Comparison of ENCODE assay signal across 19 cellular contexts in the genomic region with DNA sequence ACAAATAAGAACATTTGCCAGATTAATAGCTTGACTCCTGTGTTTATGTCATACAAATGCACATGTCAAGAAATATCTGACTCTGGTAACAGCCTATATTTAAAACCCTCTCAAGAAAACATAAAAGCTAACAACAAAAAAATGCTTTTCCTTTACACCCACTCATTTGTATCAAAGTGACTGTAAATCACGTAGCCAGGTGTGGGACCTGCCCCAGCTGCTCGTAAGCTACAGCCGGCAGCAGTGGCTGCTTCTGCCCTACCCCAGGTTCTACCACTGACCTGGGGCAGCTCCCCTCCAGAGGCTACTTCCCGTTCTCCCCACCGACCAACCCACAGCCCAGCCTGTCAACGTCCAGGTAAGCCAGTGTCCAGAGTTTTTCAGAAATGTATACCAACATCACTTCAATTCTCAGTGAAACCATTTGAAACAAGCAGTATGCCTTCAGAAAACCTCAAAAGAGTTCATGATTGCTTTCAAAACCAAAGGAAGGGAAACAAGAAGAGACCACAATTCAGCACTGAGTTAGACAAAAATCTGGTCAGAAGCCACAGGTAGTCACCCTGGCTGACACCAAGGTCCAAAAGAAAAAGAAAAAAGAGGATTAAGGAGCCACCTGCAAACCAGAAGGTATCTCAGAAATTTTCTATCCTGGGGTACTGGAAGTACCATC. TPM values are rescaled to one million over a fixed set of nuclear protein-coding genes. Genes with fewer than 3 reads are reported as not detected.
DNase-seq lines count a peak whose midpoint lies in the region; ATAC-seq and TF ChIP-seq lines count a peak whose summit lies in the region.
"Had no signal": no experiment of that assay in that cellular context is flagged by ENCODE, and none has a peak within 500 bp of the region (broad histone marks: within the 10 kb centered on the region; RNA-seq: fewer than 3 reads in every experiment).

No MANE protein-coding gene starts in this region.

- H3K4me3 ChIP-seq in GM06990 (replicated peaks; ENCODE audit: low read depth, low read length) = no peak overlapping the region
- no peak overlapping the region for H3K4me3 ChIP-seq in effector memory CD4-positive, alpha-beta T cell (ENCODE audit: insufficient read depth, low read depth, low read length, poor library complexity, severe bottlenecking)
- H3K4me3 ChIP-seq: BLaER1, MG63 had no signal

- peaks cover 22% of the 10 kb centered on the region for H3K4me1 Mint-ChIP-seq in activated CD4-positive, alpha-beta memory T cell treated with anti-CD3 and anti-CD28 coated beads, Interleukin-2, amount 10 ng/mL, durations not matched to agents 7 days and 5 days
- H3K4me1 Mint-ChIP-seq: activated B cell treated with CpG ODN at 0.5 μM for 24 hours had no signal

- peak overlapping the region; percentile 50 for H3K27ac Mint-ChIP-seq in activated CD4-positive, alpha-beta memory T cell treated with anti-CD3 and anti-CD28 coated beads, Interleukin-2, amount 10 ng/mL, durations not matched to agents 7 days and 5 days
- H3K27ac Mint-ChIP-seq: activated B cell treated with CpG ODN at 0.5 μM for 24 hours, progenitor cell of endocrine pancreas had no signal

- H3K27me3 ChIP-seq in GM06990 (replicated peaks; ENCODE audit: control insufficient read depth, insufficient read depth, low read length) = no peaks in the 10 kb centered on the region
- H3K27me3 ChIP-seq in effector memory CD4-positive, alpha-beta T cell (replicated peaks; ENCODE audit: control insufficient read depth, insufficient read depth, low read length, poor library complexity, severe bottlenecking) = no peaks in the 10 kb centered on the region
- H3K27me3 ChIP-seq: BLaER1, MG63 had no signal

- POLR2A ChIA-PET in activated CD4-positive, alpha-beta memory T cell treated with anti-CD3 and anti-CD28 coated beads, Interleukin-2, amount 10 ng/mL, durations not matched to agents 7 days and 5 days (lab: Charles Lee) = interaction anchor here (0.6 to 0.8 kb wide), 2 partner anchors 114 to 1047 kb away, joined by 3 read pairs; no protein-coding TSS in a partner anchor

- CTCF ChIA-PET in activated CD4-positive, alpha-beta memory T cell treated with anti-CD3 and anti-CD28 coated beads, Interleukin-2, amount 10 ng/mL, durations not matched to agents 7 days and 5 days (lab: Charles Lee) = no interaction called here

- DNase-seq in GM06990 (ENCODE audit: extremely low read depth, insufficient read length) (peak; percentile 46), GOT3 (lab: John Stamatoyannopoulos, UW) (no peak), DMS153 (lab: John Stamatoyannopoulos, UW) (no peak)
- peak; percentile 18 for DNase-seq in activated CD4-positive, alpha-beta memory T cell treated with anti-CD3 and anti-CD28 coated beads, Interleukin-2, amount 10 ng/mL, durations not matched to agents 7 days and 5 days
- DNase-seq in effector memory CD4-positive, alpha-beta T cell = no peak
- DNase-seq in activated CD4-positive, CD25-positive, alpha-beta regulatory T cell treated with anti-CD3 and anti-CD28 coated beads, Interleukin-2, amount 50 U/mL, for 72 hours = no peak
- DNase-seq: activated B cell treated with CpG ODN at 0.5 μM for 24 hours; amniotic stem cell; glutamatergic neuron; mammary epithelial cell; MG63; NCI-H510A treated with DMSO at 0.1 percent for 48 hours; SHP77 treated with DMSO at 0.1 percent for 48 hours; stimulated activated CD4-positive, alpha-beta T cell treated with anti-CD3 and anti-CD28 coated beads, Interleukin-4, amount 100 ng/mL, for 24 hours had no signal

- H3K4me3 Mint-ChIP-seq in activated CD4-positive, alpha-beta memory T cell treated with anti-CD3 and anti-CD28 coated beads, Interleukin-2, amount 10 ng/mL, durations not matched to agents 7 days and 5 days = no peak overlapping the region
- H3K4me3 Mint-ChIP-seq: activated B cell treated with CpG ODN at 0.5 μM for 24 hours had no signal

- H3K27ac ChIP-seq in effector memory CD4-positive, alpha-beta T cell (ENCODE audit: insufficient read depth, low read length, poor library complexity, severe bottlenecking) = no peak overlapping the region
- H3K27ac ChIP-seq: BLaER1, HL-60 had no signal

- no peaks in the 10 kb centered on the region for H3K4me1 ChIP-seq in effector memory CD4-positive, alpha-beta T cell (ENCODE audit: control insufficient read depth, insufficient read depth, low read length, poor library complexity, severe bottlenecking)
- H3K4me1 ChIP-seq: BLaER1 had no signal

- no peak for TF ChIP-seq CTCF in GM06990 (IDR thresholded peaks at IDR 0.05; ENCODE audit: insufficient read depth, low read length, poor library complexity, severe bottlenecking)

- peaks cover 6% of the 10 kb centered on the region; the same call in 1 of the 2 replicates for H3K36me3 ChIP-seq in GM06990 (ENCODE audit: control insufficient read depth, insufficient read depth, low read length)
- peaks cover 35% of the 10 kb centered on the region for H3K36me3 ChIP-seq in effector memory CD4-positive, alpha-beta T cell (ENCODE audit: control insufficient read depth, insufficient read depth, low read length)

- H3K9me3 ChIP-seq in effector memory CD4-positive, alpha-beta T cell (ENCODE audit: control insufficient read depth, low read length) = no peaks in the 10 kb centered on the region
- H3K9me3 ChIP-seq: BLaER1, MG63 had no signal

- peaks cover 58% of the 10 kb centered on the region for H3K36me3 Mint-ChIP-seq in activated CD4-positive, alpha-beta memory T cell treated with anti-CD3 and anti-CD28 coated beads, Interleukin-2, amount 10 ng/mL, durations not matched to agents 7 days and 5 days (ENCODE audit: low read depth)

- H3K27me3 Mint-ChIP-seq in activated CD4-positive, alpha-beta memory T cell treated with anti-CD3 and anti-CD28 coated beads, Interleukin-2, amount 10 ng/mL, durations not matched to agents 7 days and 5 days = no peaks in the 10 kb centered on the region
- H3K27me3 Mint-ChIP-seq: activated B cell treated with CpG ODN at 0.5 μM for 24 hours, progenitor cell of endocrine pancreas had no signal

- ATAC-seq in GM19023 (IDR thresholded peaks at IDR 0.05; ENCODE audit: unreplicated experiment) (peak; percentile 76), HG02973 (IDR thresholded peaks at IDR 0.05; ENCODE audit: unreplicated experiment) (peak; percentile 77)

- no peaks in the 10 kb centered on the region for H3K9me3 Mint-ChIP-seq in activated CD4-positive, alpha-beta memory T cell treated with anti-CD3 and anti-CD28 coated beads, Interleukin-2, amount 10 ng/mL, durations not matched to agents 7 days and 5 days
- H3K9me3 Mint-ChIP-seq: activated B cell treated with CpG ODN at 0.5 μM for 24 hours had no signal

RNA-seq across cellular contexts. Expression of gene KIDINS220, which starts 40.4 kb away (rescaled TPM):
- total RNA-seq in activated CD4-positive, alpha-beta memory T cell treated with anti-CD3 and anti-CD28 coated beads, Interleukin-2, amount 10 ng/mL, durations not matched to agents 7 days and 5 days = 10 to 100 TPM; 33.4 to 35.1 TPM

Comparison
In these comparisons a context has a peak if more than half of its experiments do, and no peak if none do; other contexts are left out.
1. DNase-seq: peak in GM06990 (single experiment) and activated CD4-positive, alpha-beta memory T cell treated with anti-CD3 and anti-CD28 coated beads, Interleukin-2, amount 10 ng/mL, durations not matched to agents 7 days and 5 days (single experiment); none in effector memory CD4-positive, alpha-beta T cell (0 of 3), GOT3 (single experiment), activated CD4-positive, CD25-positive, alpha-beta regulatory T cell treated with anti-CD3 and anti-CD28 coated beads, Interleukin-2, amount 50 U/mL, for 72 hours (single experiment) and DMS153 (single experiment).